Comparison of ENCODE assay signal across 10 cellular contexts in genomic region chr11:116078101-116078561, GRCh38.
DNase-seq lines count a peak whose midpoint lies in the region; ATAC-seq, FAIRE-seq and TF ChIP-seq lines count a peak whose summit lies in the region.
"Had no signal": no experiment of that assay in that cellular context is flagged by ENCODE, and none has a peak within 500 bp of the region (broad histone marks: within the 10 kb centered on the region; RNA-seq: fewer than 3 reads in every experiment).

No MANE protein-coding gene starts in this region.

- CTCF ChIA-PET in HepG2 (lab: Yijun Ruan, JAX; ENCODE audit: low intra/inter-chr PET ratio, low total read pairs): no interaction called here

- peak; percentile 27; the same call in 1 of the 2 replicates for TF ChIP-seq RAD21 in HepG2 (CRISPR knock-in tag; IDR thresholded peaks at IDR 0.05)

- H3K27ac ChIP-seq in DND-41 (ENCODE audit: low read length): no peak overlapping the region
- no peak overlapping the region for H3K27ac ChIP-seq in Karpas-422 (ENCODE audit: low read length)
- no peak overlapping the region for H3K27ac ChIP-seq in HepG2 (ENCODE audit: extremely low read length, insufficient read depth, low read length)

- no TSS peak for BruUV-seq in HepG2 (replicated peaks; lab: Mats Ljungman, UMichigan)

- H3K9ac ChIP-seq in DND-41 (ENCODE audit: low read depth, low read length) (no peak overlapping the region), Karpas-422 (ENCODE audit: low read length) (no peak overlapping the region), HepG2 (ENCODE audit: insufficient read depth, low read depth, low read length) (no peak overlapping the region)

- peaks cover 13% of the 10 kb centered on the region for H3K9me3 Mint-ChIP-seq in activated T-helper 17 cell treated with anti-CD3 and anti-CD28 coated beads, Interleukin-2, amount 50 U/mL, for 72 hours

- no peaks in the 10 kb centered on the region for H4K20me1 ChIP-seq in DND-41 (ENCODE audit: insufficient read depth, low read length)
- no peaks in the 10 kb centered on the region for H4K20me1 ChIP-seq in Karpas-422 (ENCODE audit: insufficient read depth, low read depth, low read length)
- no peaks in the 10 kb centered on the region for H4K20me1 ChIP-seq in HepG2 (ENCODE audit: insufficient read depth, low read length)

- no peaks in the 10 kb centered on the region for H3K36me3 ChIP-seq in DND-41 (ENCODE audit: insufficient read depth, low read length)
- H3K36me3 ChIP-seq in Karpas-422 (ENCODE audit: insufficient read depth, low read length): no peaks in the 10 kb centered on the region
- H3K36me3 ChIP-seq in HepG2 (replicated peaks in 1 of 2; ENCODE audit: control insufficient read depth in 1 of 2, insufficient read depth in 2 of 2, low read length in 2 of 2): no peaks in the 10 kb centered on the region

- H3K79me2 ChIP-seq in DND-41 (ENCODE audit: insufficient read depth, low read length) (no peaks in the 10 kb centered on the region), Karpas-422 (ENCODE audit: low read length) (no peaks in the 10 kb centered on the region), HepG2 (ENCODE audit: insufficient read depth, low read length) (no peaks in the 10 kb centered on the region)

- H2AFZ ChIP-seq in DND-41 (ENCODE audit: low read depth, low read length) (no peak overlapping the region), Karpas-422 (ENCODE audit: low read length) (no peak overlapping the region), HepG2 (ENCODE audit: low read length) (no peak overlapping the region)

- in situ Hi-C loops in HepG2 (cut with HindIII; ENCODE audit: extremely low pct_ligation_motif_present, low pct_unique_long_range_greater_than_20kb): no loop called here

- no peak for ATAC-seq in DND-41 (ENCODE audit: insufficient read depth, low read depth)
- ATAC-seq in HepG2: peak; percentile 82
- ATAC-seq in activated T-helper 17 cell treated with anti-CD3 and anti-CD28 coated beads, Interleukin-2, amount 50 U/mL, for 72 hours (replicated peaks): no peak

- TF ChIP-seq CTCF in DND-41 (IDR thresholded peaks at IDR 0.05; ENCODE audit: borderline replicate concordance, extremely low read depth, low read length, poor library complexity, severe bottlenecking): peak; percentile 40
- TF ChIP-seq CTCF in HepG2 (CRISPR knock-in tag; IDR thresholded peaks at IDR 0.05): peak; percentile 56

- no peaks in the 10 kb centered on the region for H3K9me3 ChIP-seq in DND-41 (ENCODE audit: insufficient read depth, low read length, severe bottlenecking)
- no peaks in the 10 kb centered on the region for H3K9me3 ChIP-seq in Karpas-422 (ENCODE audit: low read length)
- H3K9me3 ChIP-seq in HepG2 (ENCODE audit: low read length): no peaks in the 10 kb centered on the region

- FAIRE-seq in HepG2 (lab: Jason Lieb, UNC): no peak
- FAIRE-seq: G401.6 had no signal

- POLR2A ChIA-PET in HepG2 (lab: Yijun Ruan, JAX): no interaction called here

- TF ChIP-seq EP300 in HepG2 (IDR thresholded peaks at IDR 0.05; ENCODE audit: low read depth in 2 of 2, low read length in 2 of 2) (no peak), HepG2 (CRISPR knock-in tag; IDR thresholded peaks at IDR 0.05; ENCODE audit: borderline replicate concordance) (no peak)

- no peaks in the 10 kb centered on the region for H3K4me1 ChIP-seq in DND-41 (ENCODE audit: insufficient read depth, low read length)
- no peaks in the 10 kb centered on the region for H3K4me1 ChIP-seq in Karpas-422 (ENCODE audit: low read length)
- H3K4me1 ChIP-seq in HepG2 (ENCODE audit: insufficient read depth, low read length): no peaks in the 10 kb centered on the region

- H3K9me2 ChIP-seq in Karpas-422 (replicated peaks; ENCODE audit: insufficient read depth, low read length): no peaks in the 10 kb centered on the region

- no peaks in the 10 kb centered on the region for H3K36me3 Mint-ChIP-seq in activated T-helper 17 cell treated with anti-CD3 and anti-CD28 coated beads, Interleukin-2, amount 50 U/mL, for 72 hours (ENCODE audit: low read depth)
- H3K36me3 Mint-ChIP-seq: activated naive CD8-positive, alpha-beta T cell had no signal

- WGBS in HepG2 (ENCODE audit: low lambda C conversion rate): 37% methylated on average over 5 of the region's 5 CpGs

- peaks cover 15% of the 10 kb centered on the region for H3K27me3 Mint-ChIP-seq in activated T-helper 17 cell treated with anti-CD3 and anti-CD28 coated beads, Interleukin-2, amount 50 U/mL, for 72 hours

- no peak overlapping the region for H3K4me2 ChIP-seq in DND-41 (ENCODE audit: insufficient read depth, low read length)
- H3K4me2 ChIP-seq in Karpas-422 (ENCODE audit: low read depth, low read length, poor library complexity, severe bottlenecking): no peak overlapping the region
- H3K4me2 ChIP-seq in HepG2 (ENCODE audit: low read depth, low read length): no peak overlapping the region

- intact Hi-C loops in HepG2 (cut with micrococcal nuclease; ENCODE audit: unreplicated experiment): no loop called here

- no peaks in the 10 kb centered on the region for H3K4me1 Mint-ChIP-seq in activated T-helper 17 cell treated with anti-CD3 and anti-CD28 coated beads, Interleukin-2, amount 50 U/mL, for 72 hours

- H3K27ac Mint-ChIP-seq in activated T-helper 17 cell treated with anti-CD3 and anti-CD28 coated beads, Interleukin-2, amount 50 U/mL, for 72 hours: no peak overlapping the region
- H3K27ac Mint-ChIP-seq: activated naive CD8-positive, alpha-beta T cell had no signal

- TF ChIP-seq POLR2A in HepG2 (IDR thresholded peaks at IDR 0.05; ENCODE audit: insufficient read depth in 1 of 2, low read depth in 2 of 2, low read length in 2 of 2): no peak

- no peak overlapping the region for H3K4me3 ChIP-seq in DND-41 (ENCODE audit: low read depth in 1 of 2, low read length in 2 of 2)
- no peak overlapping the region for H3K4me3 ChIP-seq in Karpas-422 (ENCODE audit: low read length)
- no peak overlapping the region for H3K4me3 ChIP-seq in HepG2 (replicated peaks in 1 of 3; ENCODE audit: insufficient read depth in 1 of 3, low read depth in 2 of 3, low read length in 3 of 3)

- no peak overlapping the region for H3K4me3 Mint-ChIP-seq in activated T-helper 17 cell treated with anti-CD3 and anti-CD28 coated beads, Interleukin-2, amount 50 U/mL, for 72 hours
- H3K4me3 Mint-ChIP-seq: activated naive CD8-positive, alpha-beta T cell had no signal

- DNase-seq in DND-41 (no peak), Karpas-422 (peak; percentile 57), RPMI8226 (peak; percentile 32), HepG2 (ENCODE audit: low spot score) (peak; percentile 15), germinal center (ENCODE audit: low spot score) (no peak), activated T-cell treated with anti-CD3 and anti-CD28 coated beads for 4 hours (no peak)
- DNase-seq in NK-92 treated with Interleukin-12 subunit alpha and Interleukin-12 subunit beta, amount 100 ng/mL, for 24 hours (lab: John Stamatoyannopoulos, UW): no peak

- no peaks in the 10 kb centered on the region for H3K27me3 ChIP-seq in DND-41 (ENCODE audit: insufficient read depth, low read length, poor library complexity)
- H3K27me3 ChIP-seq in Karpas-422 (ENCODE audit: low read length): no peaks in the 10 kb centered on the region
- H3K27me3 ChIP-seq in HepG2 (ENCODE audit: control insufficient read depth in 1 of 2, insufficient read depth in 2 of 2, low read length in 2 of 2): peaks cover 2 to 14% of the 10 kb centered on the region in 2 experiments; a peak in 2 of 5 replicates

TF ChIP-seq in HepG2, 621 proteins besides CTCF, POLR2A, EP300 and RAD21:
- TF ChIP-seq LBX2 (CRISPR knock-in tag; IDR thresholded peaks at IDR 0.05; ENCODE audit: borderline replicate concordance) (no peak), ZNF792 (CRISPR knock-in tag; IDR thresholded peaks at IDR 0.05) (no peak), ZNF296 (CRISPR knock-in tag; conservative IDR thresholded peaks at IDR 0.05) (no peak), JUNB (CRISPR knock-in tag; IDR thresholded peaks at IDR 0.05; ENCODE audit: borderline replicate concordance) (no peak), DRAP1 (CRISPR knock-in tag; IDR thresholded peaks at IDR 0.05) (no peak), SMC3 (IDR thresholded peaks at IDR 0.05; ENCODE audit: low read length) (peak; percentile 24; the same call in 1 of the 2 replicates), ZNF674 (CRISPR knock-in tag; IDR thresholded peaks at IDR 0.05; ENCODE audit: low read depth) (no peak), ZSCAN9 (CRISPR knock-in tag; IDR thresholded peaks at IDR 0.05; ENCODE audit: borderline replicate concordance) (no peak), ZNF138 (CRISPR knock-in tag; IDR thresholded peaks at IDR 0.05; ENCODE audit: low read depth) (no peak), TIGD3 (CRISPR knock-in tag; IDR thresholded peaks at IDR 0.05; ENCODE audit: borderline replicate concordance) (no peak), STAG1 (CRISPR knock-in tag; IDR thresholded peaks at IDR 0.05) (peak; percentile 52), RXRA (CRISPR knock-in tag; IDR thresholded peaks at IDR 0.05) (no peak), THYN1 (CRISPR knock-in tag; IDR thresholded peaks at IDR 0.05; ENCODE audit: borderline replicate concordance, low read depth) (no peak)

Comparison
In these comparisons a context has a peak if more than half of its experiments do, and no peak if none do; other contexts are left out.
1. DNase-seq: peak in Karpas-422 (single experiment), RPMI8226 (single experiment) and HepG2 (single experiment); none in DND-41 (single experiment), germinal center (single experiment), NK-92 treated with Interleukin-12 subunit alpha and Interleukin-12 subunit beta, amount 100 ng/mL, for 24 hours (single experiment) and activated T-cell treated with anti-CD3 and anti-CD28 coated beads for 4 hours (single experiment).